Comparison of ENCODE assay signal across 27 cellular contexts in genomic region chr4:18813771-18814170, GRCh38.
"Had no signal": no experiment of that assay in that cellular context is flagged by ENCODE, and none has a peak within 500 bp of the region (broad histone marks: within the 10 kb centered on the region; RNA-seq: fewer than 3 reads in every experiment).

No MANE protein-coding gene starts in this region.

- DNase-seq: natural killer cell; occipital lobe; ovary; posterior cingulate gyrus; psoas muscle; right cardiac atrium; spleen; stimulated activated CD4-positive, alpha-beta T cell treated with anti-CD3 and anti-CD28 coated beads, Interleukin-12 subunit alpha, Interleukin-12 subunit beta, amount 100 ng/mL, for 4 hours; stimulated activated CD4-positive, alpha-beta T cell treated with anti-CD3 and anti-CD28 coated beads, Interleukin-1b, Interleukin-23, amount 100 ng/mL, for 48 hours; stimulated activated CD4-positive, alpha-beta T cell treated with anti-CD3 and anti-CD28 coated beads, Interleukin-4, amount 100 ng/mL, for 1 hour; stimulated activated CD4-positive, alpha-beta T cell treated with anti-CD3 and anti-CD28 coated beads, Interleukin-4, amount 100 ng/mL, for 4 hours; stimulated activated CD8-positive, alpha-beta memory T cell treated with anti-CD3 and anti-CD28 coated beads, Interleukin-4, amount 100 ng/mL, for 48 hours; stimulated activated naive CD4-positive, alpha-beta T cell treated with Interleukin-2 at 50 U/mL for 16 hours; stomach; thyroid gland; trophoblast cell; upper lobe of left lung had no signal

- H3K4me1 ChIP-seq: neural progenitor cell, parathyroid adenoma, psoas muscle, spleen, thyroid gland, tibial nerve, upper lobe of left lung, vagina had no signal

- H3K79me2 ChIP-seq: parathyroid adenoma had no signal

- H3K27me3 ChIP-seq: neural progenitor cell, ovary, spleen, stomach, thyroid gland, tibial nerve, upper lobe of left lung, vagina had no signal

- H3K9me3 ChIP-seq: ovary, psoas muscle, stomach, thoracic aorta, thyroid gland, tibial nerve, upper lobe of left lung, vagina had no signal

- H3K4me3 ChIP-seq: neural progenitor cell, ovary, psoas muscle, skin epidermis, smooth muscle cell, spleen, stomach, thoracic aorta, thyroid gland, tibial nerve, upper lobe of left lung, vagina had no signal

- H3K36me3 ChIP-seq: neural progenitor cell, ovary, spleen, stomach, thoracic aorta, thyroid gland, tibial nerve, upper lobe of left lung, vagina had no signal

- H3K4me2 ChIP-seq: neural progenitor cell, smooth muscle cell had no signal

- H3K27ac ChIP-seq: neural progenitor cell, ovary, parathyroid adenoma, psoas muscle, skin epidermis, spleen, stomach, thoracic aorta, thyroid gland, tibial nerve, upper lobe of left lung, vagina had no signal

- H2AFZ ChIP-seq: neural progenitor cell, parathyroid adenoma had no signal

- ATAC-seq: natural killer cell; psoas muscle; right cardiac atrium; sciatic nerve; stimulated activated memory B cell treated with anti-CD40 and anti-IgM and Interleukin-4, amounts not matched to agents 10 μg/mL and 1 μg/mL and 100 μg/mL, for 72 hours had no signal

- FAIRE-seq: urothelium cell line had no signal

- H3K9ac ChIP-seq: neural progenitor cell, parathyroid adenoma had no signal
